ENCODE assay signal across 1 cellular context in the genomic region with DNA sequence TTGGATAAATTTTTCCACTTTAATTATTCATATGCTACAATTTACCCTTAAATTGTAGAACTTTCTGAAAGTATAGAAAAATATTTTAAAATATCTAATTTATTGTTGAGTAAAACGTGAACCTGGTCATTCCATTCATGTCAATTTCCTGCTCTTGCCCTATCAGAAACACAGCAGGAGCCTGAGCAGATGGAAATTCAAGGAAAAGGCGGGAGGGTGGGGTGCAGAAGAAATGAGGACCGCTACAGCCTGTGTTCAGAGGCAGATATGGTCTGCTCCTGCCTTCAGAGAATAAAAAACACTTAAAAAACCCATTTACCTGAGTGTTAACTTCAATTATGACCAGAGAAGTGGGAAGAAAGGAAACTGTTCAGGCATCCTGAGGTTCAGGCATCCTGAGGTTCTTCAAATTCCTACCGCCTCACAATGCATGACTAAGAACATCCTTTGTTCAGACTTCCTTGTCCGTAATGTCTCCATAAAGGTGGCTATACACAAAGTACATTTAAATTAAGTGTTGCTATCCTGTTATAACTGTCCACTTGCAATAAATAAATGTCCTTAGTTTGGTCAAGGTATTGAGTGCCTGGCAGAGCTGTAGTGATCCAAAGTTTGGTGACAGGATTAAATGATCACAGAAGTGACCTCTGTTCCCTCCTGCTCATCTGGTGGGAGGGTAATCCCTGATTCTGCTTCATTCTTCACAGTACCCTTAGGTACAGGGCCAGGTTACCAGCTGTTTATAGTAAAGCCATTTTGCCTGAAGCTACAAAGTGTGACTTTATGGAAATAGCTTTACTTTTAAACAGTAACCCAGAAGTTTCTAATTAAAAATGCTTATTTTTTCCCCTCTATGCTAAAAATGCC.
A peak's percentile ranks its signal among the peaks of the same experiment; 100 is the strongest.
TF ChIP-seq lines count a peak whose summit lies in the region.

No MANE protein-coding gene starts in this region.

TF ChIP-seq in HepG2, 621 proteins besides CTCF, POLR2A, EP300 and RAD21 (continued from another document):
- TF ChIP-seq, protein P1, sequence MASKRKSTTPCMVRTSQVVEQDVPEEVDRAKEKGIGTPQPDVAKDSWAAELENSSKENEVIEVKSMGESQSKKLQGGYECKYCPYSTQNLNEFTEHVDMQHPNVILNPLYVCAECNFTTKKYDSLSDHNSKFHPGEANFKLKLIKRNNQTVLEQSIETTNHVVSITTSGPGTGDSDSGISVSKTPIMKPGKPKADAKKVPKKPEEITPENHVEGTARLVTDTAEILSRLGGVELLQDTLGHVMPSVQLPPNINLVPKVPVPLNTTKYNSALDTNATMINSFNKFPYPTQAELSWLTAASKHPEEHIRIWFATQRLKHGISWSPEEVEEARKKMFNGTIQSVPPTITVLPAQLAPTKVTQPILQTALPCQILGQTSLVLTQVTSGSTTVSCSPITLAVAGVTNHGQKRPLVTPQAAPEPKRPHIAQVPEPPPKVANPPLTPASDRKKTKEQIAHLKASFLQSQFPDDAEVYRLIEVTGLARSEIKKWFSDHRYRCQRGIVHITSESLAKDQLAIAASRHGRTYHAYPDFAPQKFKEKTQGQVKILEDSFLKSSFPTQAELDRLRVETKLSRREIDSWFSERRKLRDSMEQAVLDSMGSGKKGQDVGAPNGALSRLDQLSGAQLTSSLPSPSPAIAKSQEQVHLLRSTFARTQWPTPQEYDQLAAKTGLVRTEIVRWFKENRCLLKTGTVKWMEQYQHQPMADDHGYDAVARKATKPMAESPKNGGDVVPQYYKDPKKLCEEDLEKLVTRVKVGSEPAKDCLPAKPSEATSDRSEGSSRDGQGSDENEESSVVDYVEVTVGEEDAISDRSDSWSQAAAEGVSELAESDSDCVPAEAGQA (IDR thresholded peaks at IDR 0.05; ENCODE audit: low read depth), result no peak
- TF ChIP-seq, protein P1 (CRISPR knock-in tag; IDR thresholded peaks at IDR 0.05; ENCODE audit: borderline replicate concordance), result no peak
- 0 out of 2 replicates have a peak, but pooled peaks have one; percentile 6 for TF ChIP-seq POLR2G (IDR thresholded peaks at IDR 0.05; ENCODE audit: low read depth, low read length)
